Comparison of ENCODE assay signal across 16 cellular contexts in the genomic region with DNA sequence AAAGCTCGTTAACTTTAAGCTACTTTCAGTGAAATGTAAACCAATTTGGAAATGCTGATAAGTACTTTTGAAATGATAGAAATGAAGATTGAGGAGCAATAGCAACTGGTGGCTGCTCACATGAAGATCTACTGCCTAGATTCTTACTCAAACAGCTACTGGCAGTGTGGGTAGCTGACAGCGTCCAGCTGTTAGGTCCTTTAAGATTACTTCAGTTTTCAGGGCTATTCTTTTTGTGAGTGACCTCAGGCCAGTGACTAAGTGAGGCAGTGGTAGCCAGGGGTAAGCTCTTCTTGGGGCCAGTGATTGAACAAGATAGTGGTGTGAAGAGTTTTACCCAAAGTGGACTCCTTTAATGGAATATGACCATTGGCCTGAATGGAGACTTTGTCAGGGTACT.
"Had no signal": no experiment of that assay in that cellular context is flagged by ENCODE, and none has a peak within 500 bp of the region (broad histone marks: within the 10 kb centered on the region; RNA-seq: fewer than 3 reads in every experiment).

No MANE protein-coding gene starts in this region.

- H3K4me1 ChIP-seq: ascending aorta, gastrocnemius medialis, heart left ventricle, lower lobe of right lung, parathyroid adenoma had no signal

- H3K4me3 Mint-ChIP-seq: activated CD4-positive, alpha-beta T cell treated with anti-CD3 and anti-CD28 coated beads, Interleukin-2, amount 10 ng/mL, durations not matched to agents 24 days and 14 days; activated naive CD8-positive, alpha-beta T cell treated with anti-CD3 and anti-CD28 coated beads for 36 hours; naive thymus-derived CD4-positive, alpha-beta T cell; stimulated activated memory B cell treated with anti-CD40 and anti-IgM and Interleukin-4, amounts not matched to agents 10 μg/mL and 1 μg/mL and 100 μg/mL, for 72 hours had no signal

- H3K27me3 Mint-ChIP-seq: activated naive CD8-positive, alpha-beta T cell treated with anti-CD3 and anti-CD28 coated beads for 36 hours; stimulated activated memory B cell treated with anti-CD40 and anti-IgM and Interleukin-4, amounts not matched to agents 10 μg/mL and 1 μg/mL and 100 μg/mL, for 72 hours had no signal

- H3K9me3 Mint-ChIP-seq: activated CD4-positive, alpha-beta T cell treated with anti-CD3 and anti-CD28 coated beads, Interleukin-2, amount 10 ng/mL, durations not matched to agents 24 days and 14 days; activated naive CD8-positive, alpha-beta T cell treated with anti-CD3 and anti-CD28 coated beads for 36 hours; naive thymus-derived CD4-positive, alpha-beta T cell; stimulated activated memory B cell treated with anti-CD40 and anti-IgM and Interleukin-4, amounts not matched to agents 10 μg/mL and 1 μg/mL and 100 μg/mL, for 72 hours had no signal

- H3K9ac ChIP-seq: parathyroid adenoma had no signal

- H3K27ac ChIP-seq: ascending aorta, cardiac muscle cell, dorsolateral prefrontal cortex, gastrocnemius medialis, heart left ventricle, lower lobe of right lung, parathyroid adenoma, thyroid gland had no signal

- H3K27ac Mint-ChIP-seq: activated CD4-positive, alpha-beta T cell treated with anti-CD3 and anti-CD28 coated beads, Interleukin-2, amount 10 ng/mL, durations not matched to agents 24 days and 14 days; activated naive CD8-positive, alpha-beta T cell treated with anti-CD3 and anti-CD28 coated beads for 36 hours; naive thymus-derived CD4-positive, alpha-beta T cell; stimulated activated memory B cell treated with anti-CD40 and anti-IgM and Interleukin-4, amounts not matched to agents 10 μg/mL and 1 μg/mL and 100 μg/mL, for 72 hours had no signal

- H3K4me3 ChIP-seq: ascending aorta, cardiac muscle cell, dorsolateral prefrontal cortex, gastrocnemius medialis, heart left ventricle, lower lobe of right lung, thyroid gland had no signal

- H3K9me3 ChIP-seq: ascending aorta, gastrocnemius medialis, heart left ventricle, lower lobe of right lung, thyroid gland had no signal

- H3K27me3 ChIP-seq: ascending aorta, cardiac muscle cell, dorsolateral prefrontal cortex, gastrocnemius medialis, heart left ventricle, thyroid gland had no signal

- H3K4me1 Mint-ChIP-seq: activated CD4-positive, alpha-beta T cell treated with anti-CD3 and anti-CD28 coated beads, Interleukin-2, amount 10 ng/mL, durations not matched to agents 24 days and 14 days; activated naive CD8-positive, alpha-beta T cell treated with anti-CD3 and anti-CD28 coated beads for 36 hours; stimulated activated memory B cell treated with anti-CD40 and anti-IgM and Interleukin-4, amounts not matched to agents 10 μg/mL and 1 μg/mL and 100 μg/mL, for 72 hours had no signal

- ATAC-seq: gastrocnemius medialis; left colon; lower lobe of right lung; naive thymus-derived CD4-positive, alpha-beta T cell; stimulated activated memory B cell treated with anti-CD40 and anti-IgM and Interleukin-4, amounts not matched to agents 10 μg/mL and 1 μg/mL and 100 μg/mL, for 72 hours had no signal

- DNase-seq: activated CD4-positive, alpha-beta T cell treated with anti-CD3 and anti-CD28 coated beads, Interleukin-2, amount 10 ng/mL, durations not matched to agents 24 days and 14 days; activated CD4-positive, CD25-positive, alpha-beta regulatory T cell; activated CD8-positive, alpha-beta memory T cell treated with anti-CD3 and anti-CD28 coated beads for 24 hours; activated naive CD8-positive, alpha-beta T cell treated with anti-CD3 and anti-CD28 coated beads for 36 hours; dorsolateral prefrontal cortex; gastrocnemius medialis; heart left ventricle; left colon; lower lobe of right lung; naive thymus-derived CD4-positive, alpha-beta T cell; stimulated activated CD4-positive, alpha-beta T cell treated with anti-CD3 and anti-CD28 coated beads, Interleukin-12 subunit alpha, Interleukin-12 subunit beta, amount 100 ng/mL, for 4 hours; thyroid gland had no signal

- H3K79me2 ChIP-seq: parathyroid adenoma had no signal

- H3K36me3 Mint-ChIP-seq: activated naive CD8-positive, alpha-beta T cell treated with anti-CD3 and anti-CD28 coated beads for 36 hours; stimulated activated memory B cell treated with anti-CD40 and anti-IgM and Interleukin-4, amounts not matched to agents 10 μg/mL and 1 μg/mL and 100 μg/mL, for 72 hours had no signal

- H2AFZ ChIP-seq: parathyroid adenoma had no signal

- H3K36me3 ChIP-seq: ascending aorta, cardiac muscle cell, gastrocnemius medialis, heart left ventricle, lower lobe of right lung, thyroid gland had no signal
